ENCODE assay signal across 17 cellular contexts in the genomic region with DNA sequence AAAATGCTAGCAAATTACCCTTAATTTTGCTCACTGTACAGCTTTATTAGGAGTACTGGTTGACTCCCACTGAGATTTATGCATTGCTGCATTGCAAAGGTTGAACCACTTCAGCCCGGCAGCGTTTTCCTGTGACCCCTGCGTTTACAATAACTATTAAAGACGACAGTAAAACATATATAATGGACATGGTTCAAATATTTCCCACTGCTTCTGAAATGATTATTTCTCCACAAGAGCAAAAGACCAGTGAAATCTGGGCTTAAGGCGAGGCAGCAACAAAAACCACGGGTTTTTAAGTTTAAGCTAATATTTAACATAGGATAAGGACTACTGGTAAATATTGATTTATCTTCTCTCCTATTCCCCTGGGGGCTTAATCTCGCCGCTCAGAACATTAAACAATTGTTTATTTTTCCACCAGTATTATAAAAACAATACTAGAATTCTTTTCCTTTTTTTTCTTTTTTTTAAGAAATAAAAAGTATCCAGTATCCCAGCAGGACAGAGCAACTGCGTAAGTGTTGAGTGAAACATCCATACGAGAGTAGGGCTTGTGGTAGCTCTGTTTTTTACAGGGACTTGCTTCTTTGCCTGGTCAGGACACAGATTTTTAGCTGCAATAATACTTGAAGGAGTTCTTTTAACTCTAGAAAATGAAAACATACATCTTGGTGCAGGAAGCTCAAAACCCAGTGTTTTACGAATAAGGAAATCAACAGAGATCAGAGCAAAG.
DNase-seq lines count a peak whose midpoint lies in the region; ATAC-seq, FAIRE-seq and TF ChIP-seq lines count a peak whose summit lies in the region.
"Had no signal": no experiment of that assay in that cellular context is flagged by ENCODE, and none has a peak within 500 bp of the region (broad histone marks: within the 10 kb centered on the region; RNA-seq: fewer than 3 reads in every experiment).

No MANE protein-coding gene starts in this region.

- no peaks in the 10 kb centered on the region for H3K79me2 ChIP-seq in Karpas-422 (ENCODE audit: low read length)

- ATAC-seq in left lobe of liver (peak; percentile 46), right cardiac atrium (no peak)
- ATAC-seq: activated CD8-positive, alpha-beta memory T cell treated with anti-CD3 and anti-CD28 coated beads, Interleukin-2, amount 10 ng/mL, durations not matched to agents 7 days and 5 days; T-helper 17 cell had no signal

- DNase-seq in Karpas-422 (no peak), NCI-H748 treated with DMSO at 0.1 percent for 48 hours (lab: John Stamatoyannopoulos, UW) (peak; percentile 79), left lobe of liver (ENCODE audit: low spot score) (no peak), stomach (no peak), frontal cortex (ENCODE audit: low spot score in 2 of 2) (no peak), right cardiac atrium (no peak), brain microvascular endothelial cell (no peak)
- DNase-seq: activated CD4-positive, CD25-positive, alpha-beta regulatory T cell treated with anti-CD3 and anti-CD28 coated beads, Interleukin-2, amount 50 U/mL, for 72 hours; activated CD8-positive, alpha-beta memory T cell treated with anti-CD3 and anti-CD28 coated beads, Interleukin-2, amount 10 ng/mL, durations not matched to agents 7 days and 5 days; activated naive CD4-positive, alpha-beta T cell; DMS153; left ventricle myocardium inferior; NCI-H1694 treated with DMSO at 0.1 percent for 48 hours; NK-92 treated with Interleukin-12 subunit alpha and Interleukin-12 subunit beta, amount 100 ng/mL, for 24 hours; T-helper 17 cell had no signal

- FAIRE-seq in frontal cortex (lab: Jason Lieb, UNC): no peak

- no peak overlapping the region for H3K9ac ChIP-seq in Karpas-422 (ENCODE audit: low read length)
- H3K9ac ChIP-seq: BLaER1 had no signal

- no peaks in the 10 kb centered on the region for H3K27me3 ChIP-seq in Karpas-422 (ENCODE audit: low read length)
- H3K27me3 ChIP-seq in stomach: no peaks in the 10 kb centered on the region
- H3K27me3 ChIP-seq in right cardiac atrium (ENCODE audit: control insufficient read depth, insufficient read depth): no peaks in the 10 kb centered on the region
- no peaks in the 10 kb centered on the region for H3K27me3 ChIP-seq in brain microvascular endothelial cell (replicated peaks)
- H3K27me3 ChIP-seq: BLaER1, suprapubic skin had no signal

- no peak for TF ChIP-seq EP300 in stomach (IDR thresholded peaks at IDR 0.05)

- no peaks in the 10 kb centered on the region for H4K20me1 ChIP-seq in Karpas-422 (ENCODE audit: insufficient read depth, low read depth, low read length)
- H4K20me1 ChIP-seq: BLaER1 had no signal

- intact Hi-C loops in stomach (cut with DNase I; ENCODE audit: low total_unique reads): no loop called here
- intact Hi-C loops in right cardiac atrium (cut with DNase I): no loop called here

- H2AFZ ChIP-seq in Karpas-422 (ENCODE audit: low read length): no peak overlapping the region

- no peak for TF ChIP-seq CTCF in stomach (IDR thresholded peaks at IDR 0.05)
- no peak for TF ChIP-seq CTCF in brain microvascular endothelial cell (IDR thresholded peaks at IDR 0.05; ENCODE audit: low read depth, low read length, missing control alignments)

- WGBS in stomach, 5 donors: 17 to 36% (median 29%) methylated on average over 11 of the region's 11 CpGs
- WGBS in right cardiac atrium: 44% methylated on average over 11 of the region's 11 CpGs

- in situ Hi-C loops in brain microvascular endothelial cell (cut with HindIII; ENCODE audit: low pct_ligation_motif_present, low sequenced_read_pairs): no loop called here

- H3K27ac ChIP-seq in Karpas-422 (ENCODE audit: low read length) (no peak overlapping the region), stomach (peak overlapping the region; percentile 43 to 80 (median 66)), right cardiac atrium (ENCODE audit: low read length) (no peak overlapping the region), brain microvascular endothelial cell (no peak overlapping the region)
- H3K27ac ChIP-seq: BLaER1, left ventricle myocardium inferior, suprapubic skin had no signal

- no peaks in the 10 kb centered on the region for H3K36me3 ChIP-seq in Karpas-422 (ENCODE audit: insufficient read depth, low read length)
- H3K36me3 ChIP-seq in stomach: no peaks in the 10 kb centered on the region
- H3K36me3 ChIP-seq in brain microvascular endothelial cell (replicated peaks): no peaks in the 10 kb centered on the region
- H3K36me3 ChIP-seq: BLaER1, left ventricle myocardium inferior, suprapubic skin had no signal

- H3K4me3 ChIP-seq in Karpas-422 (ENCODE audit: low read length): no peak overlapping the region; the same call in 1 of the 2 replicates
- no peak overlapping the region for H3K4me3 ChIP-seq in stomach
- no peak overlapping the region for H3K4me3 ChIP-seq in right cardiac atrium (ENCODE audit: low read length)
- H3K4me3 ChIP-seq in brain microvascular endothelial cell (ENCODE audit: low read depth, low read length): no peak overlapping the region
- H3K4me3 ChIP-seq: BLaER1, left ventricle myocardium inferior, suprapubic skin had no signal

- peaks cover 35% of the 10 kb centered on the region for H3K4me1 ChIP-seq in Karpas-422 (ENCODE audit: low read length)
- peaks cover 12 to 32% (median 18%) of the 10 kb centered on the region in 4 donors for H3K4me1 ChIP-seq in stomach
- H3K4me1 ChIP-seq in right cardiac atrium (ENCODE audit: control insufficient read depth, insufficient read depth, low read length): peaks cover 8% of the 10 kb centered on the region

- no peaks in the 10 kb centered on the region for H3K9me2 ChIP-seq in Karpas-422 (replicated peaks; ENCODE audit: insufficient read depth, low read length)

- H3K9me3 ChIP-seq in Karpas-422 (ENCODE audit: low read length) (no peaks in the 10 kb centered on the region), stomach (no peaks in the 10 kb centered on the region), right cardiac atrium (ENCODE audit: control insufficient read depth, low read length) (no peaks in the 10 kb centered on the region)
- H3K9me3 ChIP-seq: BLaER1, left ventricle myocardium inferior, suprapubic skin had no signal

- TF ChIP-seq POLR2A in stomach (IDR thresholded peaks at IDR 0.05): no peak

- H3K4me2 ChIP-seq in Karpas-422 (ENCODE audit: low read depth, low read length, poor library complexity, severe bottlenecking): peak overlapping the region; percentile 51
- H3K4me2 ChIP-seq: BLaER1 had no signal

Comparison
In these comparisons a context has a peak if more than half of its experiments do, and no peak if none do; other contexts are left out.
1. H3K27ac ChIP-seq: peak in stomach (5 of 5); none in Karpas-422 (single experiment), right cardiac atrium (single experiment) and brain microvascular endothelial cell (single experiment).